Comparison of ENCODE assay signal across 8 cellular contexts in the genomic region with DNA sequence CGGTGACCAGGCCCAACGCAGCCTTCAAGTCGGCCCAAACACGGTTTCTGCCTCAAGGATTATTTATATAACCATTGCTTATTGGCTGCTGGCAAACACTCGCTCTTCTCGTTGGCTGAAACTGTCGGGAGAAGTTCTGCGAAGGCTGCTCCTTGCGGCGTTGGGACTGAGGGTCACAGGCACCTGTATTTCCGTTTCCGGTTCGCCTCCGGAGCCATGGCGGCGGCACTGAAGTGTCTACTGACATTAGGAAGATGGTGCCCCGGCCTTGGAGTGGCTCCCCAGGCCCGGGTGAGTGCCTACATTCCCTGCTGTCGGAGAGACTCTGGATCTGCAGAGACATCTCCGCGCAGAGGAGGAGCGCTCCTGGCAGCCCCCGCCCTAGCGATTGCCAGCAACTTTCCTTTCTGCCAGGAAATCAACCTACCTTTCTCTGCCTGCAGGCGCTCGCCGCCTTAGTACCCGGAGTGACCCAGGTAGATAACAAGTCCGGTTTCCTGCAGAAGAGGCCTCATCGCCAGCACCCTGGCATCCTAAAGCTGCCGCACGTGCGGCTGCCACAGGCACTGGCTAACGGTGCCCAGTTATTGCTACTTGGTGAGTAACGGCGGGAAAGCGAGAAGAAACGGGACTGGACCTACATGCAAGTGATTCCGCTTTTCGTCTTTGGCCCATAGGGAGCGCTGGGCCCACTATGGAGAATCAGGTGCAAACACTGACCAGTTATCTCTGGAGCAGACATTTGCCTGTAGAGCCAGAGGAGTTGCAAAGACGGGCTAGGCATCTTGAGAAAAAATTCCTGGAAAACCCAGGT. TPM values are rescaled to one million over a fixed set of nuclear protein-coding genes. Genes with fewer than 3 reads are reported as not detected.
DNase-seq lines count a peak whose midpoint lies in the region; ATAC-seq, FAIRE-seq and TF ChIP-seq lines count a peak whose summit lies in the region.

A gene with protein sequence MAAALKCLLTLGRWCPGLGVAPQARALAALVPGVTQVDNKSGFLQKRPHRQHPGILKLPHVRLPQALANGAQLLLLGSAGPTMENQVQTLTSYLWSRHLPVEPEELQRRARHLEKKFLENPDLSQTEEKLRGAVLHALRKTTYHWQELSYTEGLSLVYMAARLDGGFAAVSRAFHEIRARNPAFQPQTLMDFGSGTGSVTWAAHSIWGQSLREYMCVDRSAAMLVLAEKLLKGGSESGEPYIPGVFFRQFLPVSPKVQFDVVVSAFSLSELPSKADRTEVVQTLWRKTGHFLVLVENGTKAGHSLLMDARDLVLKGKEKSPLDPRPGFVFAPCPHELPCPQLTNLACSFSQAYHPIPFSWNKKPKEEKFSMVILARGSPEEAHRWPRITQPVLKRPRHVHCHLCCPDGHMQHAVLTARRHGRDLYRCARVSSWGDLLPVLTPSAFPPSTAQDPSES (plus strand): TSS at position 194 of the 814 bp plus-strand sequence. CDS start 23 bp downstream, at position 217.

- no peaks in the 10 kb centered on the region for H3K27me3 Mint-ChIP-seq in activated T-cell treated with anti-CD3 and anti-CD28 coated beads, Interleukin-2, amount 50 U/mL, for 72 hours (ENCODE audit: low read depth)

- H3K36me3 ChIP-seq in DND-41 (ENCODE audit: insufficient read depth, low read length) = peaks cover 36% of the 10 kb centered on the region
- peaks cover 6 to 37% (median 29%) of the 10 kb centered on the region in 3 donors for H3K36me3 ChIP-seq in esophagus squamous epithelium

- DNase-seq in DND-41 (peak; percentile 95), KG1 (lab: John Stamatoyannopoulos, UW) (peak; percentile 87), RCC 7860 (ENCODE audit: low spot score) (peak; percentile 82), esophagus squamous epithelium (lab: John Stamatoyannopoulos, UW) (peak; percentile 68), myocyte (ENCODE audit: low read depth) (peak; percentile 98)
- peak; percentile 89 to 93 for DNase-seq in activated T-cell treated with anti-CD3 and anti-CD28 coated beads, Interleukin-2, amount 50 U/mL, for 72 hours
- DNase-seq in stimulated activated CD8-positive, alpha-beta memory T cell treated with anti-CD3 and anti-CD28 coated beads, Interleukin-7, amount 100 ng/mL, for 48 hours (ENCODE audit: extremely low read depth in 1 of 2, low read depth in 1 of 2) = peak; percentile 68 to 88

- peaks cover 10% of the 10 kb centered on the region in 2 donors for H3K36me3 Mint-ChIP-seq in activated T-cell treated with anti-CD3 and anti-CD28 coated beads, Interleukin-2, amount 50 U/mL, for 72 hours (ENCODE audit: insufficient read depth in 2 of 2)

- H3K4me3 ChIP-seq in DND-41 (ENCODE audit: low read depth in 1 of 2, low read length in 2 of 2) (peak within 1 kb of the TSS; percentile 58 to 76), esophagus squamous epithelium (peak within 1 kb of the TSS; percentile 62 to 83 (median 77))

- H3K4me1 ChIP-seq in DND-41 (ENCODE audit: insufficient read depth, low read length) (peaks cover 33% of the 10 kb centered on the region), esophagus squamous epithelium (peaks cover 26 to 59% (median 29%) of the 10 kb centered on the region in 3 donors)

- H3K27ac ChIP-seq in DND-41 (ENCODE audit: low read length) = peak within 1 kb of the TSS; percentile 93
- H3K27ac ChIP-seq in esophagus squamous epithelium = peak within 1 kb of the TSS; percentile 77 to 92 (median 92)

- peak; percentile 93 for ATAC-seq in DND-41 (ENCODE audit: insufficient read depth, low read depth)
- ATAC-seq in GM21723 (IDR thresholded peaks at IDR 0.05; ENCODE audit: unreplicated experiment) = peak; percentile 93
- peak; percentile 95 to 97 for ATAC-seq in activated T-cell treated with anti-CD3 and anti-CD28 coated beads, Interleukin-2, amount 50 U/mL, for 72 hours (replicated peaks in 1 of 2)

- FAIRE-seq in RCC 7860 (lab: Jason Lieb, UNC) = no peak

- peaks cover 34% of the 10 kb centered on the region for H3K79me2 ChIP-seq in DND-41 (ENCODE audit: insufficient read depth, low read length)

- H2AFZ ChIP-seq in DND-41 (ENCODE audit: low read depth, low read length) = peak within 1 kb of the TSS; percentile 80

- TF ChIP-seq POLR2A in esophagus squamous epithelium (IDR thresholded peaks at IDR 0.05) = peak in 1 of 4 donors; percentile 73

- peak within 1 kb of the TSS; percentile 92 to 98 for H3K4me3 Mint-ChIP-seq in activated T-cell treated with anti-CD3 and anti-CD28 coated beads, Interleukin-2, amount 50 U/mL, for 72 hours

- H3K9me3 ChIP-seq in DND-41 (ENCODE audit: insufficient read depth, low read length, severe bottlenecking) (no peaks in the 10 kb centered on the region), esophagus squamous epithelium (no peaks in the 10 kb centered on the region)

- H3K9me3 Mint-ChIP-seq in activated T-cell treated with anti-CD3 and anti-CD28 coated beads, Interleukin-2, amount 50 U/mL, for 72 hours = no peaks in the 10 kb centered on the region

- H3K4me1 Mint-ChIP-seq in activated T-cell treated with anti-CD3 and anti-CD28 coated beads, Interleukin-2, amount 50 U/mL, for 72 hours (ENCODE audit: low read depth) = peaks cover 34% of the 10 kb centered on the region

- peak within 1 kb of the TSS; percentile 96 for H3K27ac Mint-ChIP-seq in activated T-cell treated with anti-CD3 and anti-CD28 coated beads, Interleukin-2, amount 50 U/mL, for 72 hours

- intact Hi-C loops in esophagus squamous epithelium (cut with DNase I) = no loop called here

- H3K27me3 ChIP-seq in DND-41 (ENCODE audit: insufficient read depth, low read length, poor library complexity) = no peaks in the 10 kb centered on the region
- no peaks in the 10 kb centered on the region for H3K27me3 ChIP-seq in esophagus squamous epithelium

- H3K9ac ChIP-seq in DND-41 (ENCODE audit: low read depth, low read length) = peak within 1 kb of the TSS; percentile 71

- TF ChIP-seq CTCF in DND-41 (IDR thresholded peaks at IDR 0.05; ENCODE audit: borderline replicate concordance, extremely low read depth, low read length, poor library complexity, severe bottlenecking) = peak; percentile 22
- TF ChIP-seq CTCF in esophagus squamous epithelium (IDR thresholded peaks at IDR 0.05) = peak in 3 of 6 experiments; percentile 5 to 48 (median 30)

- WGBS in esophagus squamous epithelium, 2 donors = 0% methylated on average over 10 to 12 of the region's 42 CpGs

- H3K4me2 ChIP-seq in DND-41 (ENCODE audit: insufficient read depth, low read length) = peak within 1 kb of the TSS; percentile 97

- no peaks in the 10 kb centered on the region; the same call in 1 of the 2 replicates for H4K20me1 ChIP-seq in DND-41 (ENCODE audit: insufficient read depth, low read length)

RNA-seq across cellular contexts. Expression of the gene that starts here (rescaled TPM):
- total RNA-seq in activated T-cell treated with anti-CD3 and anti-CD28 coated beads, Interleukin-2, amount 50 U/mL, for 72 hours = 10 to 100 TPM; 91.2 to 94.9 TPM
- total RNA-seq in esophagus squamous epithelium = 10 to 100 TPM; 53.6 to 74.6 (median 68.5) TPM
- 66.9 and 71.5 TPM in 2 replicates for total RNA-seq in myocyte
- 35.2 TPM for polyA plus RNA-seq in myocyte (2012)

Comparison
In these comparisons a context has a peak if more than half of its experiments do, and no peak if none do; other contexts are left out.
1. Peak in every context shown above with its lines: DNase-seq, ATAC-seq, H3K4me3 ChIP-seq and H3K27ac ChIP-seq.